Comparison of ENCODE assay signal across 24 cellular contexts in the genomic region with DNA sequence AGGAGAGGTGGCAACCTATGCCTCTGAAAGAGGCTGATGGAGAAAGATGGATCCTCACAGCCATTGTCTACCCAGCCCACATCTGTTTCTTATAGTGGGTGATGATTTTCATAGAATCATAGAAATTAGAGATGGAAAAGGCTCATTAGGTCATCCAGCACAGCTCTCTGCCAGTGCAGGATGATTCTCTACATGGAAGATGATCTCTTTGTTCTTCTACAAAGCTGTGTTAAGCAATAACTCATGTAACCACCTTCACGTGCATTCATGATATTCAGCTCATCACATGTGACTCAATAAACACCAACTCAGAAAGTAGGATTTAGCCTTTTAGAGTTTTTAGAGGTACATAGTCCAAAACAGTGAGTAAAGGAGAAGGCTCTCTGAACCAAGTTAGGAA.
"Had no signal": no experiment of that assay in that cellular context is flagged by ENCODE, and none has a peak within 500 bp of the region (broad histone marks: within the 10 kb centered on the region; RNA-seq: fewer than 3 reads in every experiment).

No MANE protein-coding gene starts in this region.

- H3K4me3 ChIP-seq: left ventricle myocardium inferior, lower lobe of right lung, neural progenitor cell, right atrium auricular region, thoracic aorta, tibial nerve, upper lobe of left lung had no signal

- H3K27ac Mint-ChIP-seq: endodermal cell; immature natural killer cell; memory B cell; natural killer cell; neural progenitor cell; progenitor cell of endocrine pancreas; stimulated activated naive B cell treated with anti-CD40 and anti-IgM and Interleukin-4, amounts not matched to agents 10 μg/mL and 1 μg/mL and 100 μg/mL, for 72 hours; stimulated activated naive CD8-positive, alpha-beta T cell treated with anti-CD3 and anti-CD28 coated beads, Interleukin-15, Interleukin-2, amounts not matched to agents 100 ng/mL and 50 ng/mL, for 24 hours had no signal

- H3K27me3 Mint-ChIP-seq: stimulated activated naive CD8-positive, alpha-beta T cell treated with anti-CD3 and anti-CD28 coated beads, Interleukin-15, Interleukin-2, amounts not matched to agents 100 ng/mL and 50 ng/mL, for 24 hours had no signal

- DNase-seq: cerebellar nuclear complex; effector CD8-positive, alpha-beta T cell; endodermal cell; hypothalamus; immature natural killer cell; kidney glomerular epithelial cell; left colon; left ventricle myocardium inferior; lower lobe of right lung; natural killer cell; small intestine; stimulated activated CD4-positive, alpha-beta T cell treated with anti-CD3 and anti-CD28 coated beads, Interleukin-15, amount 100 ng/mL, for 24 hours; stimulated activated CD4-positive, alpha-beta T cell treated with anti-CD3 and anti-CD28 coated beads, Interleukin-2, amount 100 ng/mL, for 48 hours; stimulated activated naive B cell treated with anti-CD40 and anti-IgM and Interleukin-4, amounts not matched to agents 10 μg/mL and 1 μg/mL and 100 μg/mL, for 72 hours; upper lobe of left lung had no signal

- H3K4me3 Mint-ChIP-seq: endodermal cell; immature natural killer cell; memory B cell; natural killer cell; neural progenitor cell; stimulated activated naive B cell treated with anti-CD40 and anti-IgM and Interleukin-4, amounts not matched to agents 10 μg/mL and 1 μg/mL and 100 μg/mL, for 72 hours; stimulated activated naive CD8-positive, alpha-beta T cell treated with anti-CD3 and anti-CD28 coated beads, Interleukin-15, Interleukin-2, amounts not matched to agents 100 ng/mL and 50 ng/mL, for 24 hours had no signal

- H3K27ac ChIP-seq: epithelial cell of prostate, left ventricle myocardium inferior, lower lobe of right lung, neural progenitor cell, parathyroid adenoma, right atrium auricular region, thoracic aorta, tibial nerve, upper lobe of left lung had no signal

- H3K27me3 ChIP-seq: neural progenitor cell, right atrium auricular region, tibial nerve, upper lobe of left lung had no signal

- H3K4me2 ChIP-seq: neural progenitor cell had no signal

- H2AFZ ChIP-seq: neural progenitor cell, parathyroid adenoma had no signal

- H3K36me3 ChIP-seq: left ventricle myocardium inferior, lower lobe of right lung, neural progenitor cell, right atrium auricular region, thoracic aorta, tibial nerve, upper lobe of left lung had no signal

- H3K9me3 Mint-ChIP-seq: endodermal cell, immature natural killer cell, neural progenitor cell had no signal

- H3K9ac ChIP-seq: neural progenitor cell, parathyroid adenoma had no signal

- H3K79me2 ChIP-seq: parathyroid adenoma had no signal

- H3K4me1 Mint-ChIP-seq: endodermal cell, neural progenitor cell had no signal

- H3K4me1 ChIP-seq: neural progenitor cell, tibial nerve had no signal

- H3K36me3 Mint-ChIP-seq: memory B cell; natural killer cell; neural progenitor cell; stimulated activated naive B cell treated with anti-CD40 and anti-IgM and Interleukin-4, amounts not matched to agents 10 μg/mL and 1 μg/mL and 100 μg/mL, for 72 hours had no signal

- H3K9me3 ChIP-seq: left ventricle myocardium inferior, lower lobe of right lung, right atrium auricular region, thoracic aorta, tibial nerve, upper lobe of left lung had no signal
